In genomic region chr19:42293966-42294365, GRCh38 we compare ENCODE assay signal across 1 cellular context.
TF ChIP-seq lines count a peak whose summit lies in the region.

No MANE protein-coding gene starts in this region.

TF ChIP-seq in H1, 55 proteins besides CTCF, POLR2A, EP300 and RAD21:
- TF ChIP-seq SAP30 (IDR thresholded peaks at IDR 0.05; ENCODE audit: insufficient read depth, insufficient replicate concordance, low read length) (no peak), JUN (IDR thresholded peaks at IDR 0.05; ENCODE audit: low read depth, low read length) (no peak), NRF1 (IDR thresholded peaks at IDR 0.05; ENCODE audit: low read depth, low read length) (no peak), ASH2L (IDR thresholded peaks at IDR 0.05; ENCODE audit: low read length) (no peak), BACH1 (IDR thresholded peaks at IDR 0.05; ENCODE audit: low read length) (no peak), RNF2 (IDR thresholded peaks at IDR 0.05; ENCODE audit: borderline replicate concordance, low read depth, low read length, missing control alignments, poor library complexity, severe bottlenecking) (no peak), RBBP5 (IDR thresholded peaks at IDR 0.05; ENCODE audit: borderline replicate concordance, low read depth, low read length) (no peak), TAF1 (IDR thresholded peaks at IDR 0.05; ENCODE audit: low read depth, low read length) (no peak), KDM1A (IDR thresholded peaks at IDR 0.05; ENCODE audit: borderline replicate concordance, low read length) (no peak), CTBP2 (IDR thresholded peaks at IDR 0.05; ENCODE audit: borderline replicate concordance, insufficient read depth, insufficient read length, low read length) (no peak), EZH2 (IDR thresholded peaks at IDR 0.05; ENCODE audit: low read depth, low read length, severe bottlenecking) (no peak), SRF (IDR thresholded peaks at IDR 0.05; ENCODE audit: low read depth, low read length) (no peak), EGR1 (IDR thresholded peaks at IDR 0.05; ENCODE audit: borderline replicate concordance, low read depth, low read length) (no peak), KDM4A (IDR thresholded peaks at IDR 0.05; ENCODE audit: low read depth, low read length, severe bottlenecking) (no peak), YY1 (IDR thresholded peaks at IDR 0.05; ENCODE audit: low read depth, low read length) (no peak)
